In the genomic region with DNA sequence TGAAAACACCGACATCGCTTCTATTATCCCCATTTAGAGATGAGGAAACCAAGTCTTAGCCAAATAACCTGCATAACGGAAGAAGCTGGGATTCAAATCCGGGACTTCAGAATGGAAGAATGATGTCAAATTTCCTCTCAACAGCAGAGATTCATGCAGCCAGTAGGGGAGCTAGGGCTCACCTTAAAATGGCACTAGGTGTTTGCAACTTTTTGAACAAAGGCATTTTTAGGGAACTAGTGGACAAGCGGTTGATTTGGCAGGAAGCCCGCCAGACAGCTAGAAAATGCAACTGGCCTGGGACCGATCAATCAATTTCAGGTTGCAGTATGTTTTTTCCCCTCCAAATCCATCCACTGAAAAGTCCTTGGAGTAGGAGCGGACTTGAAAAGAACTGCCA, we compare ENCODE assay signal across 18 cellular contexts.
DNase-seq lines count a peak whose midpoint lies in the region; ATAC-seq, FAIRE-seq and TF ChIP-seq lines count a peak whose summit lies in the region.
"Had no signal": no experiment of that assay in that cellular context is flagged by ENCODE, and none has a peak within 500 bp of the region (broad histone marks: within the 10 kb centered on the region; RNA-seq: fewer than 3 reads in every experiment).

No MANE protein-coding gene starts in this region.

- H3K27ac ChIP-seq in CD4-positive, alpha-beta T cell (ENCODE audit: low read depth, low read length), result no peak overlapping the region
- H3K27ac ChIP-seq in IMR-90 (ENCODE audit: insufficient read depth, low read length) (no peak overlapping the region), brain microvascular endothelial cell (no peak overlapping the region), HepG2 (ENCODE audit: extremely low read length, insufficient read depth, low read length) (no peak overlapping the region)
- H3K27ac ChIP-seq: heart right ventricle, sigmoid colon had no signal

- H3K18ac ChIP-seq in IMR-90 (ENCODE audit: low read depth, low read length), result no peak overlapping the region

- peak; percentile 17 for TF ChIP-seq CTCF in CD4-positive, alpha-beta T cell (IDR thresholded peaks at IDR 0.05)
- TF ChIP-seq CTCF in IMR-90 (conservative IDR thresholded peaks at IDR 0.05; ENCODE audit: low read depth, low read length) (peak; percentile 16; the same call in 1 of the 2 replicates), brain microvascular endothelial cell (IDR thresholded peaks at IDR 0.05; ENCODE audit: low read depth, low read length, missing control alignments) (peak; percentile 57), HepG2 (CRISPR knock-in tag; IDR thresholded peaks at IDR 0.05) (no peak)

- dilution Hi-C loops in IMR-90 (cut with HindIII; ENCODE audit: low sequenced_read_pairs, unreplicated experiment), result no loop called here

- H3K27ac Mint-ChIP-seq in CD4-positive, alpha-beta T cell, result no peak overlapping the region
- H3K27ac Mint-ChIP-seq: activated CD4-positive, alpha-beta T cell treated with anti-CD3 and anti-CD28 coated beads, Interleukin-2, amount 10 ng/mL, durations not matched to agents 7 days and 5 days; activated T-cell treated with anti-CD3 and anti-CD28 coated beads, Interleukin-2, amount 50 U/mL, for 72 hours; CD4-positive, alpha-beta memory T cell; nephron had no signal

- H2AK9ac ChIP-seq in IMR-90 (replicated peaks; ENCODE audit: low read depth, low read length, poor library complexity), result no peak overlapping the region

- no peaks in the 10 kb centered on the region for H3K79me1 ChIP-seq in IMR-90 (ENCODE audit: low read depth in 1 of 2, low read length in 2 of 2)

- no peak overlapping the region for H3K4me3 Mint-ChIP-seq in CD4-positive, alpha-beta T cell
- H3K4me3 Mint-ChIP-seq: activated CD4-positive, alpha-beta T cell treated with anti-CD3 and anti-CD28 coated beads, Interleukin-2, amount 10 ng/mL, durations not matched to agents 7 days and 5 days; activated T-cell treated with anti-CD3 and anti-CD28 coated beads, Interleukin-2, amount 50 U/mL, for 72 hours; CD4-positive, alpha-beta memory T cell; nephron had no signal

- no peak overlapping the region for H3K4me2 ChIP-seq in IMR-90 (ENCODE audit: low read depth, low read length)
- no peak overlapping the region for H3K4me2 ChIP-seq in HepG2 (ENCODE audit: low read depth, low read length)

- no peaks in the 10 kb centered on the region for H3K9me3 ChIP-seq in CD4-positive, alpha-beta T cell (ENCODE audit: control insufficient read depth, low read length)
- H3K9me3 ChIP-seq in IMR-90 (ENCODE audit: control insufficient read depth, insufficient read depth, low read length) (no peaks in the 10 kb centered on the region), HepG2 (ENCODE audit: low read length) (no peaks in the 10 kb centered on the region), MG63 (no peaks in the 10 kb centered on the region)
- H3K9me3 ChIP-seq: heart right ventricle, sigmoid colon had no signal

- peak; percentile 18 for FAIRE-seq in HepG2 (lab: Jason Lieb, UNC)

- H3K27me3 Mint-ChIP-seq in CD4-positive, alpha-beta T cell, result no peaks in the 10 kb centered on the region
- H3K27me3 Mint-ChIP-seq: CD4-positive, alpha-beta memory T cell had no signal

- no peak overlapping the region for H2BK20ac ChIP-seq in IMR-90 (ENCODE audit: low read depth, low read length)

- H2AK5ac ChIP-seq in IMR-90 (ENCODE audit: low read depth, low read length), result no peak overlapping the region

- H3K9me1 ChIP-seq in IMR-90 (ENCODE audit: insufficient read depth, low read length), result no peaks in the 10 kb centered on the region; the same call in none of the 2 replicates

- H2BK5ac ChIP-seq in IMR-90 (ENCODE audit: low read depth, low read length, poor library complexity, severe bottlenecking), result no peak overlapping the region

- H3K36me3 ChIP-seq in IMR-90 (ENCODE audit: control insufficient read depth, insufficient read depth, low read length), result no peaks in the 10 kb centered on the region
- no peaks in the 10 kb centered on the region for H3K36me3 ChIP-seq in brain microvascular endothelial cell (replicated peaks)
- no peaks in the 10 kb centered on the region for H3K36me3 ChIP-seq in HepG2 (replicated peaks in 1 of 2; ENCODE audit: control insufficient read depth in 1 of 2, insufficient read depth in 2 of 2, low read length in 2 of 2)
- H3K36me3 ChIP-seq in MG63, result no peaks in the 10 kb centered on the region
- H3K36me3 ChIP-seq: heart right ventricle, sigmoid colon had no signal

- intact Hi-C loops in CD4-positive, alpha-beta T cell (cut with DNase I, micrococcal nuclease), result no loop called here
- intact Hi-C loops in IMR-90 (cut with micrococcal nuclease), result loop anchor here (10.0 kb wide), 1 partner anchor 670 kb away; the partner anchor contains the start of gene TLR6
- intact Hi-C loops in HepG2 (cut with micrococcal nuclease; ENCODE audit: unreplicated experiment), result loop anchor here (1.0 kb wide), 1 partner anchor 135 kb away; no protein-coding TSS in a partner anchor

- no peak overlapping the region for H3K14ac ChIP-seq in IMR-90 (replicated peaks; ENCODE audit: low read depth, low read length)

- TF ChIP-seq POLR2A in IMR-90 (IDR thresholded peaks at IDR 0.05; ENCODE audit: low read depth, low read length) (no peak), HepG2 (IDR thresholded peaks at IDR 0.05; ENCODE audit: insufficient read depth in 1 of 2, low read depth in 2 of 2, low read length in 2 of 2) (no peak)

- no peak overlapping the region for H3K4ac ChIP-seq in IMR-90 (ENCODE audit: low read depth, low read length)

- H4K20me1 ChIP-seq in IMR-90 (ENCODE audit: insufficient read depth, low read length) (no peaks in the 10 kb centered on the region), HepG2 (ENCODE audit: insufficient read depth, low read length) (no peaks in the 10 kb centered on the region)

- no peak overlapping the region for H3K9ac ChIP-seq in IMR-90 (ENCODE audit: low read depth, low read length)
- H3K9ac ChIP-seq in HepG2 (ENCODE audit: insufficient read depth, low read depth, low read length), result no peak overlapping the region

- no peak overlapping the region for H3K4me3 ChIP-seq in IMR-90 (ENCODE audit: insufficient read depth, low read depth, low read length)
- H3K4me3 ChIP-seq in brain microvascular endothelial cell (ENCODE audit: low read depth, low read length), result no peak overlapping the region
- no peak overlapping the region for H3K4me3 ChIP-seq in HepG2 (replicated peaks in 1 of 3; ENCODE audit: insufficient read depth in 1 of 3, low read depth in 2 of 3, low read length in 3 of 3)
- H3K4me3 ChIP-seq in MG63, result no peak overlapping the region
- H3K4me3 ChIP-seq: heart right ventricle, sigmoid colon had no signal

- no peak for DNase-seq in CD4-positive, alpha-beta T cell
- DNase-seq in IMR-90, result no peak
- no peak for DNase-seq in brain microvascular endothelial cell
- no peak for DNase-seq in HepG2 (ENCODE audit: low spot score)
- no peak for DNase-seq in NCI-H526 (lab: John Stamatoyannopoulos, UW)
- DNase-seq in MG63, result no peak
- DNase-seq in HK-2 (ENCODE audit: unreplicated experiment), result no peak
- no peak for DNase-seq in EL
- DNase-seq: activated CD4-positive, alpha-beta T cell treated with anti-CD3 and anti-CD28 coated beads, Interleukin-2, amount 10 ng/mL, durations not matched to agents 7 days and 5 days; activated T-cell treated with anti-CD3 and anti-CD28 coated beads, Interleukin-2, amount 50 U/mL, for 72 hours; amygdala; CD4-positive, alpha-beta memory T cell; effector memory CD4-positive, alpha-beta T cell; heart right ventricle; NCI-H1092 treated with DMSO at 0.1 percent for 48 hours; NCI-H345; sigmoid colon had no signal

- no peak overlapping the region for H2BK120ac ChIP-seq in IMR-90 (ENCODE audit: low read depth, low read length)

- no peak overlapping the region for H3K23ac ChIP-seq in IMR-90 (ENCODE audit: low read depth, low read length)

- no peaks in the 10 kb centered on the region for H3K27me3 ChIP-seq in CD4-positive, alpha-beta T cell (ENCODE audit: control insufficient read depth, insufficient read depth, low read length)
- H3K27me3 ChIP-seq in IMR-90 (ENCODE audit: control insufficient read depth, insufficient read depth, low read length), result no peaks in the 10 kb centered on the region
- no peaks in the 10 kb centered on the region for H3K27me3 ChIP-seq in brain microvascular endothelial cell (replicated peaks)
- no peaks in the 10 kb centered on the region for H3K27me3 ChIP-seq in HepG2 (ENCODE audit: control insufficient read depth in 1 of 2, insufficient read depth in 2 of 2, low read length in 2 of 2)
- H3K27me3 ChIP-seq in MG63, result no peaks in the 10 kb centered on the region
- H3K27me3 ChIP-seq: heart right ventricle, sigmoid colon had no signal

- WGBS in IMR-90 (ENCODE audit: extremely low coverage in 2 of 2, insufficient read length in 1 of 2), 2 experiments, result 100% methylated on average over 2 of the region's 8 CpGs; no CpG with 5 or more reads in 1 of the 2 experiments
- 83% methylated on average over 8 of the region's 8 CpGs for WGBS in HepG2 (ENCODE audit: low lambda C conversion rate)

- in situ Hi-C loops in IMR-90 (cut with MboI; ENCODE audit: low sequenced_read_pairs) (loop anchor here (5.0 kb wide), 1 partner anchor 548 kb away; no protein-coding TSS in a partner anchor), brain microvascular endothelial cell (cut with HindIII; ENCODE audit: low pct_ligation_motif_present, low sequenced_read_pairs) (no loop called here), HepG2 (cut with HindIII; ENCODE audit: extremely low pct_ligation_motif_present, low pct_unique_long_range_greater_than_20kb) (loop anchor here (5.0 kb wide), 3 partner anchors 128 to 548 kb away; no protein-coding TSS in a partner anchor)

- CTCF ChIA-PET in CD4-positive, alpha-beta T cell (lab: Charles Lee), result interaction anchor here (3.6 kb wide), 1 partner anchor 547 kb away, joined by 12 read pairs; no protein-coding TSS in a partner anchor
- CTCF ChIA-PET in IMR-90 (lab: Yijun Ruan, JAX), result interaction anchor here (0.6 to 0.7 kb wide), 2 partner anchors 26 to 134 kb away, joined by 4 to 7 read pairs; no protein-coding TSS in a partner anchor
- CTCF ChIA-PET in HepG2 (lab: Yijun Ruan, JAX; ENCODE audit: low intra/inter-chr PET ratio, low total read pairs), result no interaction called here

- no peak overlapping the region for H4K8ac ChIP-seq in IMR-90 (ENCODE audit: low read depth in 2 of 2, low read length in 2 of 2)

- TF ChIP-seq EP300 in HepG2 (IDR thresholded peaks at IDR 0.05; ENCODE audit: low read depth in 2 of 2, low read length in 2 of 2) (no peak), HepG2 (CRISPR knock-in tag; IDR thresholded peaks at IDR 0.05; ENCODE audit: borderline replicate concordance) (no peak)

- BruUV-seq in IMR-90 (replicated peaks; lab: Mats Ljungman, UMichigan), result no TSS peak
- BruUV-seq in HepG2 (replicated peaks; lab: Mats Ljungman, UMichigan), result no TSS peak

- no peak for ATAC-seq in CD4-positive, alpha-beta T cell (ENCODE audit: poor library complexity)
- no peak for ATAC-seq in IMR-90 (ENCODE audit: low read depth)
- peak; percentile 18; the same call in 1 of the 3 replicates for ATAC-seq in HepG2
- ATAC-seq: activated T-cell treated with anti-CD3 and anti-CD28 coated beads, Interleukin-2, amount 50 U/mL, for 72 hours; heart right ventricle had no signal

- no peak overlapping the region for H3K56ac ChIP-seq in IMR-90 (ENCODE audit: extremely low read depth, insufficient read depth, low read length)

- no peak overlapping the region for H2BK15ac ChIP-seq in IMR-90 (ENCODE audit: low read depth, low read length)

- no peak overlapping the region for H2AFZ ChIP-seq in IMR-90 (replicated peaks; ENCODE audit: low read length, poor library complexity)
- no peak overlapping the region for H2AFZ ChIP-seq in HepG2 (ENCODE audit: low read length)

- H3K79me2 ChIP-seq in HepG2 (ENCODE audit: insufficient read depth, low read length), result no peaks in the 10 kb centered on the region

- peaks cover 8% of the 10 kb centered on the region; the same call in 1 of the 2 replicates for H3K4me1 ChIP-seq in IMR-90 (ENCODE audit: control insufficient read depth, insufficient read depth, low read length)
- peaks cover 42% of the 10 kb centered on the region for H3K4me1 ChIP-seq in HepG2 (ENCODE audit: insufficient read depth, low read length)

- H3K9me3 Mint-ChIP-seq in CD4-positive, alpha-beta T cell, result no peaks in the 10 kb centered on the region
- H3K9me3 Mint-ChIP-seq: activated CD4-positive, alpha-beta T cell treated with anti-CD3 and anti-CD28 coated beads, Interleukin-2, amount 10 ng/mL, durations not matched to agents 7 days and 5 days; activated T-cell treated with anti-CD3 and anti-CD28 coated beads, Interleukin-2, amount 50 U/mL, for 72 hours; CD4-positive, alpha-beta memory T cell had no signal

- H3K4me1 Mint-ChIP-seq in CD4-positive, alpha-beta T cell (ENCODE audit: low read depth), result peaks cover 6% of the 10 kb centered on the region

- TF ChIP-seq RAD21 in IMR-90 (IDR thresholded peaks at IDR 0.05; ENCODE audit: low read length) (no peak), HepG2 (CRISPR knock-in tag; IDR thresholded peaks at IDR 0.05) (no peak)

- H4K91ac ChIP-seq in IMR-90 (ENCODE audit: insufficient read depth, low read depth, low read length), result no peak overlapping the region

- H3K36me3 Mint-ChIP-seq in CD4-positive, alpha-beta T cell (ENCODE audit: low read depth), result no peaks in the 10 kb centered on the region
- H3K36me3 Mint-ChIP-seq: CD4-positive, alpha-beta memory T cell had no signal

- POLR2A ChIA-PET in CD4-positive, alpha-beta T cell (lab: Charles Lee), result interaction anchor here (0.9 kb wide), 1 partner anchor 490 kb away, joined by 3 read pairs; no protein-coding TSS in a partner anchor
- POLR2A ChIA-PET in IMR-90 (lab: Charles Lee; ENCODE audit: unreplicated experiment), result interaction anchor here (0.6 kb wide), 1 partner anchor 21 kb away, joined by 7 read pairs; no protein-coding TSS in a partner anchor
- POLR2A ChIA-PET in HepG2 (lab: Yijun Ruan, JAX), result no interaction called here

- no peak overlapping the region for H4K5ac ChIP-seq in IMR-90 (ENCODE audit: low read depth, low read length)

Comparison
In these comparisons a context has a peak if more than half of its experiments do, and no peak if none do; other contexts are left out.
1. intact Hi-C loops: an anchor here in IMR-90 (10.0 kb wide) and HepG2 (1.0 kb wide); none called in CD4-positive, alpha-beta T cell.